21 cellular contexts compared by ENCODE assay signal in the genomic region with DNA sequence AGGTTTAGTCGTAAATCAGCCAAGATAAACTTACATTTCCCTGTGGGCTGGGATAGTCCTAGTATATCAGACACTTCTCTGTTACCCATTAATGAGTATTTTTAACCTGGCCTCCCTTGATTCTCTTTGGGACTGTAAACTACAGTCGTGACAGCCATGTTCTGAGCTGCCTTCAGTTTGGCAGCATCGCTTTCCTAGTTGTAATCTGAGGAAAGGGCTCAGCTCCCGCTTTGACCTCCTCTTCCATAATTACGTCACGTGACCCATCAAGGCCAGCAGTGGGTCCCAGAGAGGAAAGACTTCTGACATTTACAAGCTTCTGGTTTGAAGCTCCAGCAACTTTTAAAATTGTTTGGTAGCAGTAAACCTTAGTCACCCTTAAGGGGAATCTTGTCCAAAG.
"Had no signal": no experiment of that assay in that cellular context is flagged by ENCODE, and none has a peak within 500 bp of the region (broad histone marks: within the 10 kb centered on the region; RNA-seq: fewer than 3 reads in every experiment).

No MANE protein-coding gene starts in this region.

- ATAC-seq: activated CD4-positive, alpha-beta T cell treated with anti-CD3 and anti-CD28 coated beads for 36 hours; activated T-cell treated with anti-CD3 and anti-CD28 coated beads, Interleukin-2, amount 50 U/mL, for 72 hours; gastrocnemius medialis; lower lobe of right lung; naive thymus-derived CD8-positive, alpha-beta T cell; stimulated activated naive CD8-positive, alpha-beta T cell treated with anti-CD3 and anti-CD28 coated beads, Interleukin-15, amount 100 ng/mL, for 72 hours had no signal

- H3K27ac ChIP-seq: esophagus squamous epithelium, lower lobe of right lung, tibial artery had no signal

- FAIRE-seq: bronchial epithelial cell had no signal

- H3K27me3 ChIP-seq: esophagus squamous epithelium, gastrocnemius medialis, tibial artery had no signal

- H3K4me1 ChIP-seq: esophagus squamous epithelium, lower lobe of right lung, tibial artery had no signal

- DNase-seq: activated B cell treated with CpG ODN at 0.5 μM for 24 hours; activated CD4-positive, alpha-beta memory T cell treated with anti-CD3 and anti-CD28 coated beads for 36 hours; activated CD4-positive, alpha-beta T cell treated with anti-CD3 and anti-CD28 coated beads for 36 hours; activated effector memory CD4-positive, alpha-beta T cell treated with Interleukin-2 at 50 U/mL for 16 hours; activated naive CD4-positive, alpha-beta T cell treated with anti-CD3 and anti-CD28 coated beads for 36 hours; activated naive CD8-positive, alpha-beta T cell treated with anti-CD3 and anti-CD28 coated beads, Interleukin-2, amount 10 ng/mL, durations not matched to agents 7 days and 5 days; activated T-cell treated with anti-CD3 and anti-CD28 coated beads, Interleukin-2, amount 50 U/mL, for 72 hours; amniotic stem cell; cortex of kidney; endodermal cell; esophagus squamous epithelium; gastrocnemius medialis; hypothalamus; lower lobe of right lung; naive thymus-derived CD8-positive, alpha-beta T cell; stimulated activated CD4-positive, alpha-beta T cell treated with anti-CD3 and anti-CD28 coated beads, Interleukin-12 subunit alpha, Interleukin-12 subunit beta, amount 100 ng/mL, for 4 hours; stimulated activated CD4-positive, alpha-beta T cell treated with anti-CD3 and anti-CD28 coated beads, Interleukin-1b, Interleukin-23, amount 100 ng/mL, for 48 hours; stimulated activated naive CD8-positive, alpha-beta T cell treated with anti-CD3 and anti-CD28 coated beads, Interleukin-15, amount 100 ng/mL, for 72 hours; T-helper 9 cell; tibial artery had no signal

- H3K4me3 ChIP-seq: esophagus squamous epithelium, gastrocnemius medialis, lower lobe of right lung, tibial artery had no signal

- H3K36me3 ChIP-seq: esophagus squamous epithelium, lower lobe of right lung had no signal

- H3K9me3 ChIP-seq: esophagus squamous epithelium, gastrocnemius medialis, lower lobe of right lung, tibial artery had no signal
